7 cellular contexts compared by ENCODE assay signal in genomic region chr6:150395388-150396009, GRCh38. TPM values are rescaled to one million over a fixed set of nuclear protein-coding genes. Genes with fewer than 3 reads are reported as not detected.
DNase-seq lines count a peak whose midpoint lies in the region; ATAC-seq and TF ChIP-seq lines count a peak whose summit lies in the region.

No MANE protein-coding gene starts in this region.

- peak; percentile 69 to 89 (median 83) for TF ChIP-seq CTCF in HCT116 (IDR thresholded peaks at IDR 0.05 in 2 of 3, conservative IDR thresholded peaks at IDR 0.05 in 1 of 3; ENCODE audit: borderline replicate concordance in 1 of 3, insufficient read depth in 1 of 3, low read depth in 2 of 3, low read length in 2 of 3)
- TF ChIP-seq CTCF in foreskin keratinocyte (conservative IDR thresholded peaks at IDR 0.05), result peak; percentile 87
- TF ChIP-seq CTCF in osteoblast (IDR thresholded peaks at IDR 0.05; ENCODE audit: extremely low read depth, low read depth, low read length), result peak; percentile 87

- CTCF ChIA-PET in HCT116 (lab: Charles Lee), result interaction anchor here (0.8 to 4.6 kb wide), 24 partner anchors 8 to 422 kb away, joined by 3 to 55 read pairs (median 4); partner anchors contain the start of gene ULBP3
- CTCF ChIA-PET in activated CD8-positive, alpha-beta T cell treated with anti-CD3 and anti-CD28 coated beads, Interleukin-2, amount 10 ng/mL, durations not matched to agents 7 days and 5 days (lab: Charles Lee), result interaction anchor here (0.7 to 3.9 kb wide), 24 partner anchors 9 to 448 kb away, joined by 3 to 58 read pairs (median 4); no protein-coding TSS in a partner anchor

- ATAC-seq in HCT116 (peak; percentile 97), foreskin keratinocyte (peak; percentile 83), HG03045 (IDR thresholded peaks at IDR 0.05; ENCODE audit: unreplicated experiment) (no peak)
- peak; percentile 70 for ATAC-seq in activated CD8-positive, alpha-beta T cell treated with anti-CD3 and anti-CD28 coated beads, Interleukin-2, amount 10 ng/mL, durations not matched to agents 7 days and 5 days

- H3K4me1 ChIP-seq in HCT116 (ENCODE audit: control insufficient read depth in 1 of 2, insufficient read depth in 2 of 2, low read length in 2 of 2), result peaks cover 0 to 3% of the 10 kb centered on the region in 2 experiments; a peak in 1 of 4 replicates
- H3K4me1 ChIP-seq in foreskin keratinocyte, result no peaks in the 10 kb centered on the region
- no peaks in the 10 kb centered on the region for H3K4me1 ChIP-seq in osteoblast (ENCODE audit: insufficient read depth, low read length)

- H4K20me1 ChIP-seq in HCT116 (ENCODE audit: insufficient read depth) (no peaks in the 10 kb centered on the region), osteoblast (ENCODE audit: insufficient read depth, low read length) (no peaks in the 10 kb centered on the region)

- no peaks in the 10 kb centered on the region for H3K36me3 Mint-ChIP-seq in activated CD8-positive, alpha-beta T cell treated with anti-CD3 and anti-CD28 coated beads, Interleukin-2, amount 10 ng/mL, durations not matched to agents 7 days and 5 days (ENCODE audit: low read depth)

- H3K9me3 Mint-ChIP-seq in activated CD8-positive, alpha-beta T cell treated with anti-CD3 and anti-CD28 coated beads, Interleukin-2, amount 10 ng/mL, durations not matched to agents 7 days and 5 days (ENCODE audit: insufficient read depth), result no peaks in the 10 kb centered on the region

- intact Hi-C loops in HCT116 (cut with micrococcal nuclease), result loop anchor here (1.0 to 5.0 kb wide), 3 partner anchors 58 to 461 kb away; no protein-coding TSS in a partner anchor

- no TSS peak for BruUV-seq in HCT116 (replicated peaks; lab: Mats Ljungman, UMichigan)

- no peak for TF ChIP-seq POLR2A in HCT116 (IDR thresholded peaks at IDR 0.05; ENCODE audit: borderline replicate concordance, extremely low read depth, insufficient read depth, insufficient read length)

- H3K79me2 ChIP-seq in HCT116 (ENCODE audit: insufficient read depth, low read length), result no peaks in the 10 kb centered on the region
- H3K79me2 ChIP-seq in osteoblast (ENCODE audit: insufficient read depth, low read length), result no peaks in the 10 kb centered on the region

- no peaks in the 10 kb centered on the region for H3K9me2 ChIP-seq in HCT116 (ENCODE audit: insufficient read depth)

- H3K4me3 ChIP-seq in HCT116 (replicated peaks in 1 of 2; ENCODE audit: low read depth in 1 of 2, low read length in 2 of 2) (no peak overlapping the region), osteoblast (ENCODE audit: insufficient read depth, low read length) (no peak overlapping the region)

- peak overlapping the region; percentile 93 for H2AFZ ChIP-seq in HCT116 (ENCODE audit: low read depth, low read length, poor library complexity, severe bottlenecking)
- H2AFZ ChIP-seq in osteoblast (ENCODE audit: low read length), result no peak overlapping the region

- no peak overlapping the region for H3K4me3 Mint-ChIP-seq in activated CD8-positive, alpha-beta T cell treated with anti-CD3 and anti-CD28 coated beads, Interleukin-2, amount 10 ng/mL, durations not matched to agents 7 days and 5 days

- H3K9ac ChIP-seq in HCT116 (ENCODE audit: low read length), result no peak overlapping the region

- H3K4me2 ChIP-seq in HCT116 (ENCODE audit: low read length) (no peak overlapping the region), osteoblast (ENCODE audit: insufficient read depth, low read length) (no peak overlapping the region)

- no peaks in the 10 kb centered on the region for H3K4me1 Mint-ChIP-seq in activated CD8-positive, alpha-beta T cell treated with anti-CD3 and anti-CD28 coated beads, Interleukin-2, amount 10 ng/mL, durations not matched to agents 7 days and 5 days (ENCODE audit: low read depth)

- H3K36me3 ChIP-seq in HCT116 (ENCODE audit: control insufficient read depth in 1 of 2, insufficient read depth in 2 of 2, low read length in 2 of 2), result no peaks in the 10 kb centered on the region
- no peaks in the 10 kb centered on the region for H3K36me3 ChIP-seq in osteoblast (ENCODE audit: insufficient read depth, low read length)

- no peak overlapping the region for H3K27ac Mint-ChIP-seq in activated CD8-positive, alpha-beta T cell treated with anti-CD3 and anti-CD28 coated beads, Interleukin-2, amount 10 ng/mL, durations not matched to agents 7 days and 5 days

- RAD21 ChIA-PET in HCT116 (lab: Charles Lee; ENCODE audit: low non-redundant PET in 1 of 2, low total read pairs in 2 of 2, uncharacterized antibody in 2 of 2, unreplicated experiment in 2 of 2), result interaction anchor here (1.2 to 2.3 kb wide), 2 partner anchors 314 kb away, joined by 4 to 13 read pairs; no protein-coding TSS in a partner anchor

- DNase-seq in EL (peak; percentile 55), HCT116 (ENCODE audit: low read depth, low spot score) (peak; percentile 49), NCI-H226 (peak; percentile 51), foreskin keratinocyte (peak in 1 of 2 donors; percentile 51), osteoblast (ENCODE audit: insufficient read length, low spot score, missing footprints) (peak; percentile 78)
- DNase-seq in activated CD8-positive, alpha-beta T cell treated with anti-CD3 and anti-CD28 coated beads, Interleukin-2, amount 10 ng/mL, durations not matched to agents 7 days and 5 days, result peak; percentile 52

- H3K27ac ChIP-seq in HCT116 (ENCODE audit: low read depth, low read length), result no peak overlapping the region
- H3K27ac ChIP-seq in foreskin keratinocyte, result no peak overlapping the region
- H3K27ac ChIP-seq in osteoblast (ENCODE audit: low read depth, low read length), result no peak overlapping the region

- TF ChIP-seq RAD21 in HCT116 (IDR thresholded peaks at IDR 0.05; ENCODE audit: low read depth), result peak; percentile 95

- no peaks in the 10 kb centered on the region for H3K9me3 ChIP-seq in HCT116 (ENCODE audit: control insufficient read depth in 1 of 2, insufficient read depth in 1 of 2, low read depth in 1 of 2, low read length in 2 of 2)
- no peaks in the 10 kb centered on the region for H3K9me3 ChIP-seq in osteoblast (ENCODE audit: low read depth, low read length)

- H3K27me3 Mint-ChIP-seq in activated CD8-positive, alpha-beta T cell treated with anti-CD3 and anti-CD28 coated beads, Interleukin-2, amount 10 ng/mL, durations not matched to agents 7 days and 5 days (ENCODE audit: low read depth), result peaks cover 12% of the 10 kb centered on the region

- H3K27me3 ChIP-seq in HCT116 (ENCODE audit: insufficient read depth, low read length), result no peaks in the 10 kb centered on the region
- peaks cover 3% of the 10 kb centered on the region for H3K27me3 ChIP-seq in foreskin keratinocyte
- no peaks in the 10 kb centered on the region for H3K27me3 ChIP-seq in osteoblast (ENCODE audit: insufficient read depth, low read length)

- POLR2A ChIA-PET in HCT116 (lab: Charles Lee), result interaction anchor here (2.2 kb wide), 1 partner anchor 324 kb away, joined by 8 read pairs; no protein-coding TSS in a partner anchor
- POLR2A ChIA-PET in activated CD8-positive, alpha-beta T cell treated with anti-CD3 and anti-CD28 coated beads, Interleukin-2, amount 10 ng/mL, durations not matched to agents 7 days and 5 days (lab: Charles Lee), result no interaction called here

TF ChIP-seq in HCT116, 20 proteins besides CTCF, POLR2A, EP300 and RAD21:
- TF ChIP-seq CEBPB (IDR thresholded peaks at IDR 0.05; ENCODE audit: low read depth) (no peak), CBX3 (IDR thresholded peaks at IDR 0.05; ENCODE audit: low read depth) (peak; percentile 79; the same call in 1 of the 2 replicates), YY1 (IDR thresholded peaks at IDR 0.05; ENCODE audit: extremely low read depth, insufficient replicate concordance, low read depth, low read length) (peak; percentile 76)

RNA-seq across cellular contexts. Expression of gene IYD, which starts 26.7 kb away (rescaled TPM):
- not detected for total RNA-seq in HCT116 (2021; ENCODE audit: unreplicated experiment)
- not detected in 2 replicates for polyA plus RNA-seq in HCT116 (2012)
- not detected for total RNA-seq in activated CD8-positive, alpha-beta T cell treated with anti-CD3 and anti-CD28 coated beads, Interleukin-2, amount 10 ng/mL, durations not matched to agents 7 days and 5 days
- total RNA-seq in foreskin keratinocyte, result not detected in 2 replicates
- polyA plus RNA-seq in foreskin keratinocyte, result not detected in 2 replicates
- total RNA-seq in osteoblast, result not detected in 2 replicates
